ENCODE assay signal across 19 cellular contexts in genomic region chr19:18298601-18299000, GRCh38. TPM values are rescaled to one million over a fixed set of nuclear protein-coding genes. Genes with fewer than 3 reads are reported as not detected.
A peak's percentile ranks its signal among the peaks of the same experiment; 100 is the strongest.
DNase-seq lines count a peak whose midpoint lies in the region; ATAC-seq lines count a peak whose summit lies in the region.
"Had no signal": no experiment of that assay in that cellular context is flagged by ENCODE, and none has a peak within 500 bp of the region (broad histone marks: within the 10 kb centered on the region; RNA-seq: fewer than 3 reads in every experiment).

No MANE protein-coding gene starts in this region.

- peak; percentile 55 for DNase-seq in A172 (ENCODE audit: low spot score)
- DNase-seq in ELR (ENCODE audit: low read depth), result peak; percentile 48
- no peak for DNase-seq in activated CD8-positive, alpha-beta T cell treated with anti-CD3 and anti-CD28 coated beads, Interleukin-2, amount 10 ng/mL, durations not matched to agents 7 days and 5 days
- no peak for DNase-seq in naive thymus-derived CD8-positive, alpha-beta T cell
- no peak for DNase-seq in NCI-H748 treated with DMSO at 0.1 percent for 48 hours (lab: John Stamatoyannopoulos, UW)
- no peak for DNase-seq in dermis blood vessel endothelial cell
- DNase-seq: activated gamma-delta T cell; body of pancreas; CD8-positive, alpha-beta memory T cell; DMS79 treated with DMSO at 0.1 percent for 48 hours; heart left ventricle; MM.1S; NCI-H187 treated with DMSO at 0.1 percent for 48 hours; NCI-H345 had no signal

- peak overlapping the region; percentile 57 for H3K27ac Mint-ChIP-seq in activated CD8-positive, alpha-beta T cell treated with anti-CD3 and anti-CD28 coated beads, Interleukin-2, amount 10 ng/mL, durations not matched to agents 7 days and 5 days
- peak overlapping the region in 7 of 10 donors; percentile 46 to 84 (median 74) for H3K27ac Mint-ChIP-seq in naive thymus-derived CD8-positive, alpha-beta T cell
- H3K27ac Mint-ChIP-seq: endodermal cell had no signal

- H3K36me3 Mint-ChIP-seq in activated CD8-positive, alpha-beta T cell treated with anti-CD3 and anti-CD28 coated beads, Interleukin-2, amount 10 ng/mL, durations not matched to agents 7 days and 5 days (ENCODE audit: low read depth), result peaks cover 28% of the 10 kb centered on the region
- H3K36me3 Mint-ChIP-seq in naive thymus-derived CD8-positive, alpha-beta T cell, result no peaks in the 10 kb centered on the region
- H3K36me3 Mint-ChIP-seq: IgD-negative memory B cell had no signal

- no peak for ATAC-seq in activated CD8-positive, alpha-beta T cell treated with anti-CD3 and anti-CD28 coated beads, Interleukin-2, amount 10 ng/mL, durations not matched to agents 7 days and 5 days
- ATAC-seq in naive thymus-derived CD8-positive, alpha-beta T cell, result no peak
- no peak for ATAC-seq in HG03565 (IDR thresholded peaks at IDR 0.05; ENCODE audit: unreplicated experiment)
- no peak for ATAC-seq in GM18520 (IDR thresholded peaks at IDR 0.05; ENCODE audit: unreplicated experiment)
- ATAC-seq: body of pancreas, heart left ventricle, right cardiac atrium had no signal

- CTCF ChIA-PET in activated CD8-positive, alpha-beta T cell treated with anti-CD3 and anti-CD28 coated beads, Interleukin-2, amount 10 ng/mL, durations not matched to agents 7 days and 5 days (lab: Charles Lee), result interaction anchor here (1.9 to 7.6 kb wide), 2 partner anchors 17 to 18 kb away, joined by 6 to 255 read pairs; partner anchors contain the start of gene JUND

- H3K27me3 Mint-ChIP-seq in activated CD8-positive, alpha-beta T cell treated with anti-CD3 and anti-CD28 coated beads, Interleukin-2, amount 10 ng/mL, durations not matched to agents 7 days and 5 days (ENCODE audit: low read depth), result no peaks in the 10 kb centered on the region
- H3K27me3 Mint-ChIP-seq in naive thymus-derived CD8-positive, alpha-beta T cell, result peaks cover 0 to 1% (median 0%) of the 10 kb centered on the region in 5 donors
- H3K27me3 Mint-ChIP-seq: IgD-negative memory B cell had no signal

- peaks cover 54% of the 10 kb centered on the region for H3K4me1 Mint-ChIP-seq in activated CD8-positive, alpha-beta T cell treated with anti-CD3 and anti-CD28 coated beads, Interleukin-2, amount 10 ng/mL, durations not matched to agents 7 days and 5 days (ENCODE audit: low read depth)
- H3K4me1 Mint-ChIP-seq in naive thymus-derived CD8-positive, alpha-beta T cell, result peaks cover 16 to 47% (median 33%) of the 10 kb centered on the region in 4 donors

- no peaks in the 10 kb centered on the region for H3K9me3 Mint-ChIP-seq in activated CD8-positive, alpha-beta T cell treated with anti-CD3 and anti-CD28 coated beads, Interleukin-2, amount 10 ng/mL, durations not matched to agents 7 days and 5 days (ENCODE audit: insufficient read depth)
- peaks cover 0 to 10% (median 0%) of the 10 kb centered on the region in 9 donors for H3K9me3 Mint-ChIP-seq in naive thymus-derived CD8-positive, alpha-beta T cell
- H3K9me3 Mint-ChIP-seq: CD8-positive, alpha-beta memory T cell; endodermal cell; IgD-negative memory B cell had no signal

- POLR2A ChIA-PET in activated CD8-positive, alpha-beta T cell treated with anti-CD3 and anti-CD28 coated beads, Interleukin-2, amount 10 ng/mL, durations not matched to agents 7 days and 5 days (lab: Charles Lee), result interaction anchor here (10.5 kb wide), 1 partner anchor 19 kb away, joined by 513 read pairs; the partner anchor contains the start of gene JUND
- POLR2A ChIA-PET in naive thymus-derived CD8-positive, alpha-beta T cell (lab: Charles Lee), result interaction anchor here (0.6 to 1.6 kb wide), 2 partner anchors 15 to 22 kb away, joined by 4 to 6 read pairs; no protein-coding TSS in a partner anchor

- H3K4me3 Mint-ChIP-seq in activated CD8-positive, alpha-beta T cell treated with anti-CD3 and anti-CD28 coated beads, Interleukin-2, amount 10 ng/mL, durations not matched to agents 7 days and 5 days, result no peak overlapping the region
- no peak overlapping the region for H3K4me3 Mint-ChIP-seq in naive thymus-derived CD8-positive, alpha-beta T cell
- H3K4me3 Mint-ChIP-seq: endodermal cell had no signal

RNA-seq across cellular contexts. Expression of gene JUND, which starts 17.2 kb away (rescaled TPM):
- total RNA-seq in A172 (2014; rRNA removed; shearing (Covaris generic)), result 91.3 and 129 TPM in 2 replicates
- total RNA-seq in activated CD8-positive, alpha-beta T cell treated with anti-CD3 and anti-CD28 coated beads, Interleukin-2, amount 10 ng/mL, durations not matched to agents 7 days and 5 days, result 100 to 1,000 TPM; 462 to 469 TPM
- 100 to 1,000 TPM; 181 to 189 TPM for total RNA-seq in naive thymus-derived CD8-positive, alpha-beta T cell
- polyA plus RNA-seq in naive thymus-derived CD8-positive, alpha-beta T cell, result 100 to 1,000 TPM in 1 of 3 donors, 10 to 100 TPM in 2; 43.3 to 169 (median 69.1) TPM
- total RNA-seq in dermis blood vessel endothelial cell, result 122 and 173 TPM in 2 replicates

RNA-seq across cellular contexts. Expression of gene LSM4, which starts 24.3 kb away (rescaled TPM):
- 403 and 478 TPM in 2 replicates for total RNA-seq in A172 (2014; rRNA removed; shearing (Covaris generic))
- 100 to 1,000 TPM; 199 to 215 TPM for total RNA-seq in activated CD8-positive, alpha-beta T cell treated with anti-CD3 and anti-CD28 coated beads, Interleukin-2, amount 10 ng/mL, durations not matched to agents 7 days and 5 days
- 10 to 100 TPM; 82.1 to 84.0 TPM for total RNA-seq in naive thymus-derived CD8-positive, alpha-beta T cell
- polyA plus RNA-seq in naive thymus-derived CD8-positive, alpha-beta T cell, result 100 to 1,000 TPM; 162 to 198 (median 181) TPM
- total RNA-seq in dermis blood vessel endothelial cell, result 88.5 and 185 TPM in 2 replicates

RNA-seq across cellular contexts. Expression of gene IQCN, which starts 24.3 kb away (rescaled TPM):
- 0.69 and 1.2 TPM in 2 replicates for total RNA-seq in A172 (2014; rRNA removed; shearing (Covaris generic))
- 1 to 10 TPM; 3.7 to 4.2 TPM for total RNA-seq in activated CD8-positive, alpha-beta T cell treated with anti-CD3 and anti-CD28 coated beads, Interleukin-2, amount 10 ng/mL, durations not matched to agents 7 days and 5 days
- 1 to 10 TPM; 7.4 to 8.4 TPM for total RNA-seq in naive thymus-derived CD8-positive, alpha-beta T cell
- polyA plus RNA-seq in naive thymus-derived CD8-positive, alpha-beta T cell, result under 1 TPM in 2 of 3 donors, not detected in 1; 0.06 to 0.15 TPM
- total RNA-seq in dermis blood vessel endothelial cell, result under 0.01 and 0.17 TPM in 2 replicates

RNA-seq across cellular contexts. Expression of gene PGPEP1, which starts 41.8 kb away (rescaled TPM):
- total RNA-seq in A172 (2014; rRNA removed; shearing (Covaris generic)), result 14.6 and 19.1 TPM in 2 replicates
- total RNA-seq in activated CD8-positive, alpha-beta T cell treated with anti-CD3 and anti-CD28 coated beads, Interleukin-2, amount 10 ng/mL, durations not matched to agents 7 days and 5 days, result 10 to 100 TPM; 30.1 to 34.5 TPM
- total RNA-seq in naive thymus-derived CD8-positive, alpha-beta T cell, result 10 to 100 TPM; 55.9 to 61.0 TPM
- 10 to 100 TPM in 1 of 3 donors, 1 to 10 TPM in 2; 9.3 to 11.9 (median 9.7) TPM for polyA plus RNA-seq in naive thymus-derived CD8-positive, alpha-beta T cell
- 28.2 and 29.6 TPM in 2 replicates for total RNA-seq in dermis blood vessel endothelial cell

Comparison
In these comparisons a context has a peak if more than half of its experiments do, and no peak if none do; other contexts are left out.
1. DNase-seq: peak in A172 (single experiment) and ELR (single experiment); none in activated CD8-positive, alpha-beta T cell treated with anti-CD3 and anti-CD28 coated beads, Interleukin-2, amount 10 ng/mL, durations not matched to agents 7 days and 5 days (single experiment), naive thymus-derived CD8-positive, alpha-beta T cell (0 of 10), NCI-H748 treated with DMSO at 0.1 percent for 48 hours (single experiment) and dermis blood vessel endothelial cell (single experiment).